In genomic region chr15:70589221-70589620, GRCh38 we compare ENCODE assay signal across 13 cellular contexts.
DNase-seq lines count a peak whose midpoint lies in the region; TF ChIP-seq lines count a peak whose summit lies in the region.
"Had no signal": no experiment of that assay in that cellular context is flagged by ENCODE, and none has a peak within 500 bp of the region (broad histone marks: within the 10 kb centered on the region; RNA-seq: fewer than 3 reads in every experiment).

No MANE protein-coding gene starts in this region.

- no peaks in the 10 kb centered on the region for H3K9me3 ChIP-seq in hepatocyte (ENCODE audit: low read depth)

- TF ChIP-seq CTCF in hepatocyte (IDR thresholded peaks at IDR 0.05; ENCODE audit: poor library complexity) = no peak

- H3K36me3 Mint-ChIP-seq in activated CD4-positive, alpha-beta T cell treated with anti-CD3 and anti-CD28 coated beads, Interleukin-2, amount 10 ng/mL, durations not matched to agents 24 days and 14 days (ENCODE audit: low read depth) = peaks cover 2% of the 10 kb centered on the region

- peaks cover 31% of the 10 kb centered on the region for H3K27me3 Mint-ChIP-seq in activated CD4-positive, alpha-beta T cell treated with anti-CD3 and anti-CD28 coated beads, Interleukin-2, amount 10 ng/mL, durations not matched to agents 24 days and 14 days

- no peaks in the 10 kb centered on the region for H3K9me2 ChIP-seq in hepatocyte (replicated peaks; ENCODE audit: insufficient read depth)

- no peaks in the 10 kb centered on the region for H3K36me3 ChIP-seq in hepatocyte (replicated peaks; ENCODE audit: insufficient read depth, low read depth)
- H3K36me3 ChIP-seq: gastrocnemius medialis, WERI-Rb-1 had no signal

- intact Hi-C loops in activated CD4-positive, alpha-beta T cell treated with anti-CD3 and anti-CD28 coated beads, Interleukin-2, amount 10 ng/mL, durations not matched to agents 24 days and 14 days (cut with micrococcal nuclease) = no loop called here

- H3K4me1 ChIP-seq in hepatocyte (ENCODE audit: insufficient read depth) = peaks cover 10% of the 10 kb centered on the region
- H3K4me1 ChIP-seq: gastrocnemius medialis had no signal

- H3K4me3 Mint-ChIP-seq in activated CD4-positive, alpha-beta T cell treated with anti-CD3 and anti-CD28 coated beads, Interleukin-2, amount 10 ng/mL, durations not matched to agents 24 days and 14 days = no peak overlapping the region

- no peak overlapping the region for H3K27ac Mint-ChIP-seq in activated CD4-positive, alpha-beta T cell treated with anti-CD3 and anti-CD28 coated beads, Interleukin-2, amount 10 ng/mL, durations not matched to agents 24 days and 14 days

- no peak overlapping the region for H3K27ac ChIP-seq in hepatocyte
- H3K27ac ChIP-seq: gastrocnemius medialis, skin epidermis, WERI-Rb-1 had no signal

- H4K20me1 ChIP-seq in hepatocyte (ENCODE audit: insufficient read depth, poor library complexity, severe bottlenecking) = no peaks in the 10 kb centered on the region

- DNase-seq in ELR (ENCODE audit: low read depth) (peak; percentile 44), LHCN-M2 (ENCODE audit: low read depth) (peak; percentile 93), astrocyte of the hippocampus (ENCODE audit: low read depth, low spot score) (peak; percentile 92), myocyte (ENCODE audit: low read depth) (peak; percentile 81), hepatocyte (ENCODE audit: low spot score) (no peak), GM19240 (ENCODE audit: insufficient read length, low spot score) (no peak), NCI-H146 (lab: John Stamatoyannopoulos, UW) (no peak)
- DNase-seq in activated CD4-positive, alpha-beta T cell treated with anti-CD3 and anti-CD28 coated beads, Interleukin-2, amount 10 ng/mL, durations not matched to agents 24 days and 14 days = no peak
- DNase-seq: gastrocnemius medialis, kidney, SHP77, WERI-Rb-1 had no signal

- H3K4me3 ChIP-seq in hepatocyte = no peak overlapping the region
- H3K4me3 ChIP-seq: gastrocnemius medialis, skin epidermis had no signal

- H3K79me2 ChIP-seq in hepatocyte = no peaks in the 10 kb centered on the region

- H3K9me3 Mint-ChIP-seq in activated CD4-positive, alpha-beta T cell treated with anti-CD3 and anti-CD28 coated beads, Interleukin-2, amount 10 ng/mL, durations not matched to agents 24 days and 14 days = peaks cover 15% of the 10 kb centered on the region

- no peak overlapping the region for H2AFZ ChIP-seq in hepatocyte

- H3K4me2 ChIP-seq in hepatocyte = no peak overlapping the region

- H3K27me3 ChIP-seq in hepatocyte = no peaks in the 10 kb centered on the region
- H3K27me3 ChIP-seq: gastrocnemius medialis had no signal

- H3K4me1 Mint-ChIP-seq in activated CD4-positive, alpha-beta T cell treated with anti-CD3 and anti-CD28 coated beads, Interleukin-2, amount 10 ng/mL, durations not matched to agents 24 days and 14 days = peaks cover 12% of the 10 kb centered on the region

Comparison
In these comparisons a context has a peak if more than half of its experiments do, and no peak if none do; other contexts are left out.
1. DNase-seq: peak in ELR (single experiment), LHCN-M2 (single experiment), astrocyte of the hippocampus (single experiment) and myocyte (single experiment); none in hepatocyte (single experiment), GM19240 (single experiment), activated CD4-positive, alpha-beta T cell treated with anti-CD3 and anti-CD28 coated beads, Interleukin-2, amount 10 ng/mL, durations not matched to agents 24 days and 14 days (single experiment) and NCI-H146 (single experiment).